In the genomic region with DNA sequence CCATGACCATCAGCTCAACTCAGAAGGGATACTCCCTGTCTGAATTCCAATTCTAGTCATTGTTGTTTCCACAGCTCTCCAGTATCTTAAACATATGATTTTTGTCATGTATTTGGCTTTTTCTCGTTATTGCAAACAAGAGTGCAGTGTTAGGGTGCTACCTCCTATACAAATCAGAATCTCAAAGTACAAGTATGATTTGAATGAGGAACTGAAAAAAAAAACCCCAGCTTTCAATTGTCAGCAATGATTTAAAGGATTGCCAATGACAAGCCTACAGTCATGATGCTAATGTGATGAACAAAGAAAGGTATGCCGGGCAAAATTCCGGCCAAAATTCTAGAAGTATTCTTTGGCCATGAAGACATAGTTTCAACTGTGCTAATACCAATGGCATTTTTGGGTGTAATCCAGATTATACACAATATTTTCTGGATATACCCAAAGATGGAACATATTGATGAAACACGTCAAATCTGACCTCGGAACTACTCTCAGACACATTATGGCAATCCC, we compare ENCODE assay signal across 24 cellular contexts. TPM values are rescaled to one million over a fixed set of nuclear protein-coding genes. Genes with fewer than 3 reads are reported as not detected.
DNase-seq lines count a peak whose midpoint lies in the region; ATAC-seq and TF ChIP-seq lines count a peak whose summit lies in the region.
"Had no signal": no experiment of that assay in that cellular context is flagged by ENCODE, and none has a peak within 500 bp of the region (broad histone marks: within the 10 kb centered on the region; RNA-seq: fewer than 3 reads in every experiment).

No MANE protein-coding gene starts in this region.

- no peak overlapping the region for H3K27ac ChIP-seq in Karpas-422 (ENCODE audit: low read length)
- H3K27ac ChIP-seq: A549 had no signal

- H3K4me2 ChIP-seq in Karpas-422 (ENCODE audit: low read depth, low read length, poor library complexity, severe bottlenecking), result no peak overlapping the region
- H3K4me2 ChIP-seq: A549 had no signal

- DNase-seq in AG08396 (ENCODE audit: low spot score) (peak; percentile 49), EL (peak; percentile 19), Karpas-422 (peak; percentile 48), fibroblast of the aortic adventitia (ENCODE audit: low read depth) (peak; percentile 23), AG08395 (ENCODE audit: low spot score) (no peak)
- no peak for DNase-seq in stimulated activated CD4-positive, alpha-beta T cell treated with anti-CD3 and anti-CD28 coated beads, Interleukin-1b, Interleukin-23, amount 100 ng/mL, for 48 hours
- DNase-seq: Calu3, DND-41, GOT3, HFFc6, IMR-90, KG1, NCI-H1092, NCI-H1417 treated with DMSO at 0.1 percent for 48 hours, NCI-H187, NCI-H2081 treated with DMSO at 0.1 percent for 48 hours, NCI-H2171, NCI-H226, SHP77 treated with DMSO at 0.1 percent for 48 hours, SW 1271 had no signal

- H3K4me1 ChIP-seq in Karpas-422 (ENCODE audit: low read length), result peaks cover 8% of the 10 kb centered on the region
- H3K4me1 ChIP-seq: A549 had no signal

- H3K79me2 ChIP-seq in Karpas-422 (ENCODE audit: low read length), result no peaks in the 10 kb centered on the region

- no peaks in the 10 kb centered on the region for H3K9me3 ChIP-seq in Karpas-422 (ENCODE audit: low read length)

- TF ChIP-seq CTCF in fibroblast of the aortic adventitia (IDR thresholded peaks at IDR 0.05; ENCODE audit: insufficient read depth, low read length), result no peak

- H3K9ac ChIP-seq in Karpas-422 (ENCODE audit: low read length), result no peak overlapping the region

- no peaks in the 10 kb centered on the region for H3K27me3 ChIP-seq in Karpas-422 (ENCODE audit: low read length)

- no peak overlapping the region for H2AFZ ChIP-seq in Karpas-422 (ENCODE audit: low read length)

- H3K4me3 ChIP-seq in Karpas-422 (ENCODE audit: low read length) (no peak overlapping the region), fibroblast of the aortic adventitia (ENCODE audit: low read depth, low read length) (no peak overlapping the region)
- H3K4me3 ChIP-seq: A549, HAP-1 had no signal

- ATAC-seq in GM21528 (IDR thresholded peaks at IDR 0.05; ENCODE audit: low FRiP score, unreplicated experiment), result no peak
- ATAC-seq: A549, Panc1 had no signal

- no peaks in the 10 kb centered on the region for H3K36me3 ChIP-seq in Karpas-422 (ENCODE audit: insufficient read depth, low read length)
- H3K36me3 ChIP-seq: HAP-1 had no signal

- no peaks in the 10 kb centered on the region for H4K20me1 ChIP-seq in Karpas-422 (ENCODE audit: insufficient read depth, low read depth, low read length)

- no peaks in the 10 kb centered on the region for H3K9me2 ChIP-seq in Karpas-422 (replicated peaks; ENCODE audit: insufficient read depth, low read length)

RNA-seq across cellular contexts. Expression of a gene that starts 14.9 kb away (rescaled TPM):
- 27.5 and 66.5 TPM in 2 replicates for total RNA-seq in Karpas-422 (2014; rRNA removed; shearing (Covaris generic); ENCODE audit: low replicate concordance)
- total RNA-seq in fibroblast of the aortic adventitia (ENCODE audit: low replicate concordance), result 17.8 and 31.6 TPM in 2 replicates

RNA-seq across cellular contexts. Expression of a gene that starts 40.8 kb away (rescaled TPM):
- total RNA-seq in Karpas-422 (2014; rRNA removed; shearing (Covaris generic); ENCODE audit: low replicate concordance), result 4.1 and 9.5 TPM in 2 replicates
- total RNA-seq in fibroblast of the aortic adventitia (ENCODE audit: low replicate concordance), result not detected in 2 replicates
- total RNA-seq: IMR-90 had no signal

Comparison
In these comparisons a context has a peak if more than half of its experiments do, and no peak if none do; other contexts are left out.
1. DNase-seq: peak in AG08396 (single experiment), EL (single experiment), Karpas-422 (single experiment) and fibroblast of the aortic adventitia (single experiment); none in stimulated activated CD4-positive, alpha-beta T cell treated with anti-CD3 and anti-CD28 coated beads, Interleukin-1b, Interleukin-23, amount 100 ng/mL, for 48 hours (single experiment) and AG08395 (single experiment).